Comparison of ENCODE assay signal across 8 cellular contexts in the genomic region with DNA sequence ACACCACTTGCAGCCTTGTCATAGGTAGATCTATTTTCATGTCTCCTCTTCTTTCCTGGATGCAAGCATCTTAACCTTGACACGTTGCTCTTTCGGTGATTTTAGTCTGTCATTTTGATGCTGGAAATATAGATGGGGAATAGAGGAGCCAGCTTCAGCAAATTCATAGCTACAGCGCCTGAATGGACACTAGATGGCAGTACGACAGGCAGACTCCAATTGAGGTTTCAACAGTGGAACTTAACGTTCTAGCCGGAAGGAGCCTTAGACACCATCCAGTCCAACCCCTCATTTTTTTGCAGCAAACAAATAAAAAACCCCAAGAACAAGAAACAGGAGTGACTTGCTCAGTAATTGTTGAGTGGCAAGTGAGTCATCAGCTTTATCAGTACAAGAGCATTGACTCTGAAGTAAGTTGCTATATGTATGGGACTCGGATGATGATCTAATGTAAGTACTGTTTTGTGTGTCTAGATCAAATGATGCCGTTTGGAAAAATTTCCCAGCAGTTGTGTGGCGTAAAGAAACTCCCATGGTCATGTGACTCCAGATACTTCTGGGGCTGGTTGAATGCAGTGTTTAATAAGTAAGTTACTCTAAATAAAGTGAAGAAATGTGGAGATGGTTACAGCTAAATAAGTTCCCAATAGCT. TPM values are rescaled to one million over a fixed set of nuclear protein-coding genes. Genes with fewer than 3 reads are reported as not detected.
A peak's percentile ranks its signal among the peaks of the same experiment; 100 is the strongest.
DNase-seq lines count a peak whose midpoint lies in the region; ATAC-seq and TF ChIP-seq lines count a peak whose summit lies in the region.

No MANE protein-coding gene starts in this region.

- TF ChIP-seq CTCF in GM12864 (IDR thresholded peaks at IDR 0.05; ENCODE audit: low read depth, low read length, missing control alignments) (peak; percentile 85), HFFc6 (IDR thresholded peaks at IDR 0.05) (peak; percentile 92), heart left ventricle (IDR thresholded peaks at IDR 0.05) (peak; percentile 74 to 95 (median 86))

- H3K36me3 ChIP-seq in SK-N-MC (ENCODE audit: insufficient read depth, low read length), result peaks cover 21% of the 10 kb centered on the region
- peaks cover 0 to 35% (median 26%) of the 10 kb centered on the region in 9 donors for H3K36me3 ChIP-seq in heart left ventricle

- intact Hi-C loops in heart left ventricle (cut with DNase I), result loop anchor here in 9 of 10 donors (1.0 to 5.0 kb wide), 5 partner anchors 76 to 212 kb away; partner anchors contain the start of genes MAP4K5 (in 8 of the 9) and CDKL1 (in 1 of the 9)

- H3K4me1 Mint-ChIP-seq in HFFc6 (ENCODE audit: low read depth), result peaks cover 10% of the 10 kb centered on the region; the same call in 1 of the 2 replicates
- peaks cover 9% of the 10 kb centered on the region for H3K4me1 Mint-ChIP-seq in activated naive CD8-positive, alpha-beta T cell treated with anti-CD3 and anti-CD28 coated beads, Interleukin-2, amount 10 ng/mL, durations not matched to agents 7 days and 5 days

- H3K27ac Mint-ChIP-seq in HFFc6, result no peak overlapping the region
- no peak overlapping the region for H3K27ac Mint-ChIP-seq in activated naive CD8-positive, alpha-beta T cell treated with anti-CD3 and anti-CD28 coated beads, Interleukin-2, amount 10 ng/mL, durations not matched to agents 7 days and 5 days

- H3K36me3 Mint-ChIP-seq in HFFc6 (ENCODE audit: low read depth), result peaks cover 8% of the 10 kb centered on the region
- H3K36me3 Mint-ChIP-seq in activated naive CD8-positive, alpha-beta T cell treated with anti-CD3 and anti-CD28 coated beads, Interleukin-2, amount 10 ng/mL, durations not matched to agents 7 days and 5 days, result peaks cover 19% of the 10 kb centered on the region

- H3K27ac ChIP-seq in SK-N-MC (peak overlapping the region; percentile 67), heart left ventricle (peak overlapping the region; percentile 10 to 77 (median 56))

- 6 to 8% (median 7%) methylated on average over 9 of the region's 9 CpGs for whole genome bisulfite sequencing in heart left ventricle, 4 donors

- H3K27me3 Mint-ChIP-seq in HFFc6 (ENCODE audit: insufficient read depth), result no peaks in the 10 kb centered on the region; the same call in 1 of the 2 replicates
- no peaks in the 10 kb centered on the region for H3K27me3 Mint-ChIP-seq in activated naive CD8-positive, alpha-beta T cell treated with anti-CD3 and anti-CD28 coated beads, Interleukin-2, amount 10 ng/mL, durations not matched to agents 7 days and 5 days

- DNase-seq in GM12864 (ENCODE audit: low read depth) (peak; percentile 77), HFFc6 (peak; percentile 97), MV-4-11 (lab: John Stamatoyannopoulos, UW) (peak; percentile 89), SK-N-MC (ENCODE audit: low read depth, low spot score) (peak; percentile 77), heart left ventricle (peak in 3 of 5 donors; percentile 49 to 66 (median 63)), putamen (ENCODE audit: low spot score) (peak; percentile 89), GOT3 (lab: John Stamatoyannopoulos, UW) (no peak)
- no peak for DNase-seq in activated naive CD8-positive, alpha-beta T cell treated with anti-CD3 and anti-CD28 coated beads, Interleukin-2, amount 10 ng/mL, durations not matched to agents 7 days and 5 days

- H3K9me3 ChIP-seq in SK-N-MC (ENCODE audit: low read depth, low read length), result no peaks in the 10 kb centered on the region
- H3K9me3 ChIP-seq in heart left ventricle, result no peaks in the 10 kb centered on the region

- POLR2A ChIA-PET in activated naive CD8-positive, alpha-beta T cell treated with anti-CD3 and anti-CD28 coated beads, Interleukin-2, amount 10 ng/mL, durations not matched to agents 7 days and 5 days (lab: Charles Lee), result interaction anchor here (0.6 to 1.4 kb wide), 7 partner anchors 9 to 458 kb away, joined by 3 to 10 read pairs (median 3); partner anchors contain the start of genes DMAC2L, L2HGDH and VCPKMT

- no peaks in the 10 kb centered on the region for H3K9me3 Mint-ChIP-seq in HFFc6
- H3K9me3 Mint-ChIP-seq in activated naive CD8-positive, alpha-beta T cell treated with anti-CD3 and anti-CD28 coated beads, Interleukin-2, amount 10 ng/mL, durations not matched to agents 7 days and 5 days, result no peaks in the 10 kb centered on the region

- H3K4me3 ChIP-seq in GM12864 (ENCODE audit: low read depth, low read length), result no peak overlapping the region
- H3K4me3 ChIP-seq in SK-N-MC, result peak overlapping the region; percentile 79
- peak overlapping the region in 9 of 12 donors; percentile 15 to 49 (median 33) for H3K4me3 ChIP-seq in heart left ventricle

- no peaks in the 10 kb centered on the region for H3K27me3 ChIP-seq in heart left ventricle

- no peak for TF ChIP-seq POLR2A in heart left ventricle (IDR thresholded peaks at IDR 0.05)

- H3K4me1 ChIP-seq in heart left ventricle, result peaks cover 0 to 28% (median 8%) of the 10 kb centered on the region in 12 donors

- H3K9ac ChIP-seq in SK-N-MC (ENCODE audit: insufficient read length), result peak overlapping the region; percentile 58

- H3K4me3 Mint-ChIP-seq in HFFc6, result no peak overlapping the region
- no peak overlapping the region for H3K4me3 Mint-ChIP-seq in activated naive CD8-positive, alpha-beta T cell treated with anti-CD3 and anti-CD28 coated beads, Interleukin-2, amount 10 ng/mL, durations not matched to agents 7 days and 5 days

- peak; percentile 95 for ATAC-seq in activated naive CD8-positive, alpha-beta T cell treated with anti-CD3 and anti-CD28 coated beads, Interleukin-2, amount 10 ng/mL, durations not matched to agents 7 days and 5 days (ENCODE audit: low read depth)
- ATAC-seq in heart left ventricle, result peak; percentile 88 to 97 (median 96)

RNA-seq across cellular contexts. Expression of gene DMAC2L, which starts 9.0 kb away (rescaled TPM):
- 10 to 100 TPM; 10.6 to 14.5 (median 12.1) TPM for total RNA-seq in HFFc6 (2021; fragmentation: NEBNext Ultra II Directional; extraction: Animal tissue kit (Norgen Biotek cat#: 25700))
- total RNA-seq in activated naive CD8-positive, alpha-beta T cell treated with anti-CD3 and anti-CD28 coated beads, Interleukin-2, amount 10 ng/mL, durations not matched to agents 7 days and 5 days, result 10 to 100 TPM; 19.0 to 19.4 TPM
- total RNA-seq in heart left ventricle, result 10 to 100 TPM; 12.6 to 29.9 (median 23.7) TPM
- polyA plus RNA-seq in heart left ventricle, result 10 to 100 TPM; 16.0 to 19.8 TPM

RNA-seq across cellular contexts. Expression of gene L2HGDH, which starts 9.1 kb away (rescaled TPM):
- total RNA-seq in HFFc6 (2021; fragmentation: NEBNext Ultra II Directional; extraction: Animal tissue kit (Norgen Biotek cat#: 25700)), result 1 to 10 TPM; 3.1 to 5.2 (median 3.4) TPM
- 10 to 100 TPM; 11.5 to 12.1 TPM for total RNA-seq in activated naive CD8-positive, alpha-beta T cell treated with anti-CD3 and anti-CD28 coated beads, Interleukin-2, amount 10 ng/mL, durations not matched to agents 7 days and 5 days
- 10 to 100 TPM in 3 of 9 donors, 1 to 10 TPM in 6; 6.5 to 12.2 (median 9.1) TPM for total RNA-seq in heart left ventricle
- polyA plus RNA-seq in heart left ventricle, result 10 to 100 TPM in 1 of 2 donors, 1 to 10 TPM in 1; 2.5 to 10.6 TPM

Comparison
In these comparisons a context has a peak if more than half of its experiments do, and no peak if none do; other contexts are left out.
1. DNase-seq: peak in GM12864 (single experiment), HFFc6 (single experiment), MV-4-11 (single experiment), SK-N-MC (single experiment), heart left ventricle (3 of 5) and putamen (single experiment); none in activated naive CD8-positive, alpha-beta T cell treated with anti-CD3 and anti-CD28 coated beads, Interleukin-2, amount 10 ng/mL, durations not matched to agents 7 days and 5 days (single experiment) and GOT3 (single experiment).
2. Peak in every context shown above with its lines, with median percentiles within 50 percentile points of each other: CTCF ChIP-seq.